35 cellular contexts compared by ENCODE assay signal in the genomic region with DNA sequence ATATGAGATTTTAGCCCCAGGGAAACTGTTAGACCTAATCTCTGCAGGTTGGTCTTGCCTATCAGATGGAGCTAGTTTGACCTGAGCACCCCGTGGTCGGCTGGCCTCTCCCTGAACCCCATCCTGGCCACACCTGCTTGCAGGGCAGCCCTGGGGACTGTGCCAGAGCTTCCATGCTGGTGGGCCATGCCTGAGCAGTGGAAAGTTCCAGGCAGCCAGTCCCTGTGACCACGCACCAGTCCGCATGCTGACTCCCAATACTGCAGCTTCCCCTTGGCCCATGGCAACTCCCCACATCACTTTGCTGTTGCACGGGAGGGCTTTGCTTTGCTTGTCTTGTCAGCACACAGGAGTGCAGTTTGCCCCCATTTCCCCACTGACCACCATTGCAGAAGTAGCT.
"Had no signal": no experiment of that assay in that cellular context is flagged by ENCODE, and none has a peak within 500 bp of the region (broad histone marks: within the 10 kb centered on the region; RNA-seq: fewer than 3 reads in every experiment).

No MANE protein-coding gene starts in this region.

- H3K27me3 ChIP-seq: adrenal gland, body of pancreas, brain microvascular endothelial cell, breast epithelium had no signal

- H3K27me3 Mint-ChIP-seq: activated B cell treated with CpG ODN at 0.5 μM for 24 hours; activated CD4-positive, alpha-beta memory T cell treated with anti-CD3 and anti-CD28 coated beads, Interleukin-2, amount 10 ng/mL, durations not matched to agents 7 days and 5 days; activated CD4-positive, alpha-beta T cell treated with anti-CD3 and anti-CD28 coated beads, Interleukin-2, amount 10 ng/mL, durations not matched to agents 24 days and 14 days; activated CD8-positive, alpha-beta memory T cell treated with anti-CD3 and anti-CD28 coated beads, Interleukin-2, amount 10 ng/mL, durations not matched to agents 7 days and 5 days; activated naive CD8-positive, alpha-beta T cell treated with anti-CD3 and anti-CD28 coated beads for 36 hours; activated T-cell treated with anti-CD3 and anti-CD28 coated beads, Interleukin-2, amount 50 U/mL, for 24 hours had no signal

- DNase-seq: activated B cell treated with CpG ODN at 0.5 μM for 24 hours; activated CD4-positive, alpha-beta memory T cell treated with anti-CD3 and anti-CD28 coated beads, Interleukin-2, amount 10 ng/mL, durations not matched to agents 7 days and 5 days; activated CD4-positive, alpha-beta T cell treated with anti-CD3 and anti-CD28 coated beads for 4 hours; activated CD4-positive, alpha-beta T cell treated with anti-CD3 and anti-CD28 coated beads, Interleukin-2, amount 10 ng/mL, durations not matched to agents 24 days and 14 days; activated CD4-positive, alpha-beta T cell treated with anti-CD3 and anti-CD28 coated beads, Interleukin-2, amount 50 U/mL, for 48 hours; activated CD4-positive, CD25-positive, alpha-beta regulatory T cell treated with anti-CD3 and anti-CD28 coated beads, Interleukin-2, amount 50 U/mL, for 72 hours; activated CD8-positive, alpha-beta memory T cell treated with anti-CD3 and anti-CD28 coated beads for 24 hours; activated CD8-positive, alpha-beta memory T cell treated with anti-CD3 and anti-CD28 coated beads, Interleukin-2, amount 10 ng/mL, durations not matched to agents 7 days and 5 days; activated CD8-positive, alpha-beta memory T cell treated with anti-CD3 and anti-CD28 coated beads, Interleukin-2, amount 50 U/mL, for 48 hours; activated CD8-positive, alpha-beta T cell treated with anti-CD3 and anti-CD28 coated beads, Interleukin-2, amount 10 ng/mL, durations not matched to agents 7 days and 5 days; activated effector memory CD4-positive, alpha-beta T cell treated with Interleukin-2 at 50 U/mL for 16 hours; activated gamma-delta T cell treated with Interleukin-2 at 50 U/mL for 16 hours; activated naive CD4-positive, alpha-beta T cell; activated naive CD4-positive, alpha-beta T cell treated with anti-CD3 and anti-CD28 coated beads for 36 hours; activated naive CD4-positive, alpha-beta T cell treated with anti-CD3 and anti-CD28 coated beads, Interleukin-2, amount 50 U/mL, for 16 hours; activated naive CD8-positive, alpha-beta T cell treated with anti-CD3 and anti-CD28 coated beads for 36 hours; activated T-cell treated with anti-CD3 and anti-CD28 coated beads, Interleukin-2, amount 50 U/mL, for 24 hours; activated T-cell treated with anti-CD3 and anti-CD28 coated beads, Interleukin-2, amount 50 U/mL, for 48 hours; adrenal gland; amniotic stem cell; aorta; body of pancreas; brain microvascular endothelial cell; central memory CD4-positive, alpha-beta T cell; T-helper 1 cell; T-helper 2 cell; T-helper 9 cell had no signal

- FAIRE-seq: astrocyte, TTC549 had no signal

- H3K4me1 ChIP-seq: adrenal gland, body of pancreas, breast epithelium had no signal

- H3K9me3 ChIP-seq: adrenal gland, body of pancreas, breast epithelium had no signal

- H3K36me3 Mint-ChIP-seq: activated CD8-positive, alpha-beta memory T cell treated with anti-CD3 and anti-CD28 coated beads, Interleukin-2, amount 10 ng/mL, durations not matched to agents 7 days and 5 days; activated naive CD4-positive, alpha-beta T cell treated with anti-CD3 and anti-CD28 coated beads, Interleukin-2, amount 50 U/mL, for 72 hours; activated naive CD8-positive, alpha-beta T cell treated with anti-CD3 and anti-CD28 coated beads for 36 hours had no signal

- ATAC-seq: activated CD8-positive, alpha-beta memory T cell treated with anti-CD3 and anti-CD28 coated beads, Interleukin-2, amount 10 ng/mL, durations not matched to agents 7 days and 5 days; activated CD8-positive, alpha-beta T cell treated with anti-CD3 and anti-CD28 coated beads, Interleukin-2, amount 10 ng/mL, durations not matched to agents 7 days and 5 days; activated naive CD4-positive, alpha-beta T cell treated with anti-CD3 and anti-CD28 coated beads, Interleukin-2, amount 50 U/mL, for 72 hours; body of pancreas had no signal

- H3K36me3 ChIP-seq: adrenal gland, brain microvascular endothelial cell, breast epithelium had no signal

- H3K27ac Mint-ChIP-seq: activated B cell treated with CpG ODN at 0.5 μM for 24 hours; activated CD4-positive, alpha-beta memory T cell treated with anti-CD3 and anti-CD28 coated beads, Interleukin-2, amount 10 ng/mL, durations not matched to agents 7 days and 5 days; activated CD4-positive, alpha-beta T cell treated with anti-CD3 and anti-CD28 coated beads, Interleukin-2, amount 10 ng/mL, durations not matched to agents 24 days and 14 days; activated CD8-positive, alpha-beta memory T cell treated with anti-CD3 and anti-CD28 coated beads, Interleukin-2, amount 10 ng/mL, durations not matched to agents 7 days and 5 days; activated CD8-positive, alpha-beta T cell treated with anti-CD3 and anti-CD28 coated beads, Interleukin-2, amount 10 ng/mL, durations not matched to agents 7 days and 5 days; activated naive CD4-positive, alpha-beta T cell treated with anti-CD3 and anti-CD28 coated beads for 36 hours; activated naive CD4-positive, alpha-beta T cell treated with anti-CD3 and anti-CD28 coated beads, Interleukin-2, amount 50 U/mL, for 72 hours; activated naive CD8-positive, alpha-beta T cell treated with anti-CD3 and anti-CD28 coated beads for 36 hours; activated T-cell treated with anti-CD3 and anti-CD28 coated beads, Interleukin-2, amount 50 U/mL, for 24 hours; activated T-helper 2 cell treated with anti-CD3 and anti-CD28 coated beads, Interferon-gamma antibody, Interleukin-2, Interleukin-4, amounts not matched to agents 10 μg/mL and 5 μg/mL and 100 μg/mL, durations not matched to agents 14 hours and 24 hours and 36 hours; T-helper 1 cell treated with Interleukin-12 subunit alpha and Interleukin-12 subunit beta and Interleukin-4 antibody, amounts not matched to agents 30 μg/mL and 1 μg/mL, for 36 hours; T-helper 2 cell treated with Interferon-gamma antibody and Interleukin-4, amounts not matched to agents 5 μg/mL and 100 μg/mL, for 36 hours had no signal

- H3K4me1 Mint-ChIP-seq: activated B cell treated with CpG ODN at 0.5 μM for 24 hours; activated CD4-positive, alpha-beta memory T cell treated with anti-CD3 and anti-CD28 coated beads, Interleukin-2, amount 10 ng/mL, durations not matched to agents 7 days and 5 days; activated CD4-positive, alpha-beta T cell treated with anti-CD3 and anti-CD28 coated beads, Interleukin-2, amount 10 ng/mL, durations not matched to agents 24 days and 14 days; activated CD8-positive, alpha-beta memory T cell treated with anti-CD3 and anti-CD28 coated beads, Interleukin-2, amount 10 ng/mL, durations not matched to agents 7 days and 5 days; activated naive CD8-positive, alpha-beta T cell treated with anti-CD3 and anti-CD28 coated beads for 36 hours had no signal

- H3K4me3 ChIP-seq: adrenal gland, body of pancreas, breast epithelium had no signal

- H3K9me3 Mint-ChIP-seq: activated B cell treated with CpG ODN at 0.5 μM for 24 hours; activated CD4-positive, alpha-beta T cell treated with anti-CD3 and anti-CD28 coated beads, Interleukin-2, amount 10 ng/mL, durations not matched to agents 24 days and 14 days; T-helper 1 cell treated with Interleukin-12 subunit alpha and Interleukin-12 subunit beta and Interleukin-4 antibody, amounts not matched to agents 30 μg/mL and 1 μg/mL, for 36 hours had no signal

- H3K4me3 Mint-ChIP-seq: activated B cell treated with CpG ODN at 0.5 μM for 24 hours; activated CD4-positive, alpha-beta memory T cell treated with anti-CD3 and anti-CD28 coated beads, Interleukin-2, amount 10 ng/mL, durations not matched to agents 7 days and 5 days; activated CD4-positive, alpha-beta T cell treated with anti-CD3 and anti-CD28 coated beads, Interleukin-2, amount 10 ng/mL, durations not matched to agents 24 days and 14 days; activated CD8-positive, alpha-beta memory T cell treated with anti-CD3 and anti-CD28 coated beads, Interleukin-2, amount 10 ng/mL, durations not matched to agents 7 days and 5 days; activated CD8-positive, alpha-beta T cell treated with anti-CD3 and anti-CD28 coated beads, Interleukin-2, amount 10 ng/mL, durations not matched to agents 7 days and 5 days; activated naive CD4-positive, alpha-beta T cell treated with anti-CD3 and anti-CD28 coated beads for 36 hours; activated naive CD8-positive, alpha-beta T cell treated with anti-CD3 and anti-CD28 coated beads for 36 hours; activated T-cell treated with anti-CD3 and anti-CD28 coated beads, Interleukin-2, amount 50 U/mL, for 24 hours; T-helper 1 cell treated with Interleukin-12 subunit alpha and Interleukin-12 subunit beta and Interleukin-4 antibody, amounts not matched to agents 30 μg/mL and 1 μg/mL, for 36 hours; T-helper 2 cell treated with Interferon-gamma antibody and Interleukin-4, amounts not matched to agents 5 μg/mL and 100 μg/mL, for 36 hours had no signal

- H3K27ac ChIP-seq: adrenal gland, body of pancreas, brain microvascular endothelial cell, breast epithelium, VCaP had no signal
